In the genomic region with DNA sequence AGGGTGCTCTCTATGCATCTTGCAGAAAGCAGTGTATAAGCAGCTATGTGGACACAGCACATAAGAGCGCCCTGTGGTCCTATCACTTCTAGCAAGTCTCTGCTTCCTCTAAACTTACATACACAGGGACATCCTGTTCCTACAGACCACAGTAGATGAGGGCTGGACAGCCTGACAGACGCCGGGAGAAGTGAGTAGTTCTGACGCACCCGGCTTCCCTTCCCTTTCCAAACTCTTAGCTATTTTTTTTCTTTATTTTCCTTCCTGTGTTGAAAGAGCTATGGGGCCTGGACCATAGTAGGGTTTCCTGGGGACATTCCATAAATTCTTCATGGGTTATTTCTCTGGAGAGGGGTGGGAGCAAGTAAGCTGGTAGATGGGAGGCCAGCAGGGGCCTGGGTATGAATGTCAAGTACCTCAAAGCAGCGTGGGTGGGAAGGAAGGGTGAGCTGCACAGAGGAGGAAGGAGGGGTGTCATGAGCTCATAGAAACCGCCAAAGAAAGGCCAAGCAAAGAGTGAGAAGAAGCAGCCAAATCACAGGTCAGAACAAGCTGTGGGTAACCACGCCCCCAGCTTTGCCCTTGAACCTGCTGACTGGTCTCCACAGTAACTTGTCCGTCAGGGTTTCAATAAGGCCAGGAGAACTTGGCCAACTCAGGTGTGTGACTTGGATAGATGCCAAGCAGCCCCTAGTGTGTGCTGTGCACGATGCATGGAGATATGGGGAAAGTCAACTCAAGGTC, we compare ENCODE assay signal across 10 cellular contexts. TPM values are rescaled to one million over a fixed set of nuclear protein-coding genes. Genes with fewer than 3 reads are reported as not detected.
DNase-seq lines count a peak whose midpoint lies in the region; ATAC-seq and TF ChIP-seq lines count a peak whose summit lies in the region.
"Had no signal": no experiment of that assay in that cellular context is flagged by ENCODE, and none has a peak within 500 bp of the region (broad histone marks: within the 10 kb centered on the region; RNA-seq: fewer than 3 reads in every experiment).

No MANE protein-coding gene starts in this region.

- H3K27ac ChIP-seq in heart left ventricle (peak overlapping the region; percentile 58 to 85 (median 76)), suprapubic skin (peak overlapping the region; percentile 21)
- H3K27ac ChIP-seq: ovary had no signal

- TF ChIP-seq POLR2A in heart left ventricle (IDR thresholded peaks at IDR 0.05) (no peak), suprapubic skin (IDR thresholded peaks at IDR 0.05) (no peak)

- DNase-seq in SKM-1 treated with dmso at 0.1 percent for 144 hours (lab: John Stamatoyannopoulos, UW; ENCODE audit: unreplicated experiment) (peak; percentile 84), heart left ventricle (peak in 4 of 5 donors; percentile 63 to 72 (median 67)), suprapubic skin (ENCODE audit: low spot score in 2 of 2) (no peak), NCI-H2107 (lab: John Stamatoyannopoulos, UW) (no peak)
- DNase-seq: activated CD4-positive, alpha-beta T cell treated with anti-CD3 and anti-CD28 coated beads, Interleukin-2, amount 50 U/mL, for 1 hour; ovary had no signal

- H3K9me3 ChIP-seq in heart left ventricle (no peaks in the 10 kb centered on the region), suprapubic skin (no peaks in the 10 kb centered on the region)
- H3K9me3 ChIP-seq: ovary had no signal

- H3K36me3 ChIP-seq in heart left ventricle = peaks cover 0 to 55% (median 11%) of the 10 kb centered on the region in 9 donors
- H3K36me3 ChIP-seq in suprapubic skin = peaks cover 2% of the 10 kb centered on the region
- H3K36me3 ChIP-seq: ovary had no signal

- TF ChIP-seq CTCF in heart left ventricle (IDR thresholded peaks at IDR 0.05) = no peak
- no peak for TF ChIP-seq CTCF in suprapubic skin (IDR thresholded peaks at IDR 0.05)

- WGBS in heart left ventricle, 4 donors = 50 to 58% (median 56%) methylated on average over 10 of the region's 10 CpGs
- 52% methylated on average over 10 of the region's 10 CpGs for WGBS in suprapubic skin

- H3K27me3 ChIP-seq in heart left ventricle (no peaks in the 10 kb centered on the region), suprapubic skin (no peaks in the 10 kb centered on the region)
- H3K27me3 ChIP-seq: ovary had no signal

- TF ChIP-seq EP300 in suprapubic skin (IDR thresholded peaks at IDR 0.05) = no peak

- H3K4me1 ChIP-seq in heart left ventricle (peaks cover 8 to 84% (median 68%) of the 10 kb centered on the region in 12 donors), suprapubic skin (peaks cover 69% of the 10 kb centered on the region)

- H3K4me3 ChIP-seq in heart left ventricle = no peak overlapping the region
- H3K4me3 ChIP-seq in suprapubic skin = no peak overlapping the region
- H3K4me3 ChIP-seq: ovary had no signal

- intact Hi-C loops in heart left ventricle (cut with DNase I) = no loop called here

- ATAC-seq in HG03066 (IDR thresholded peaks at IDR 0.05; ENCODE audit: low read depth, unreplicated experiment) (peak; percentile 51), heart left ventricle (peak; percentile 77 to 84 (median 82)), GM21717 (IDR thresholded peaks at IDR 0.05; ENCODE audit: unreplicated experiment) (no peak), GM18858 (IDR thresholded peaks at IDR 0.05; ENCODE audit: unreplicated experiment) (no peak), HG03565 (IDR thresholded peaks at IDR 0.05; ENCODE audit: unreplicated experiment) (no peak)

RNA-seq across cellular contexts. Expression of gene PLXNA2, which starts 36.6 kb away (rescaled TPM):
- total RNA-seq in heart left ventricle (10 to 100 TPM; 13.3 to 28.2 (median 18.4) TPM), suprapubic skin (10 to 100 TPM; 35.3 to 53.9 (median 45.7) TPM)
- 10 to 100 TPM in 1 of 2 donors, 1 to 10 TPM in 1; 9.2 to 10.5 TPM for polyA plus RNA-seq in heart left ventricle

Comparison
In these comparisons a context has a peak if more than half of its experiments do, and no peak if none do; other contexts are left out.
1. ATAC-seq: peak in HG03066 (single experiment) and heart left ventricle (4 of 4); none in GM21717 (single experiment), GM18858 (single experiment) and HG03565 (single experiment).
2. DNase-seq: peak in SKM-1 treated with dmso at 0.1 percent for 144 hours (single experiment) and heart left ventricle (4 of 5); none in suprapubic skin (0 of 2) and NCI-H2107 (single experiment).